ENCODE assay signal across 11 cellular contexts in the genomic region with DNA sequence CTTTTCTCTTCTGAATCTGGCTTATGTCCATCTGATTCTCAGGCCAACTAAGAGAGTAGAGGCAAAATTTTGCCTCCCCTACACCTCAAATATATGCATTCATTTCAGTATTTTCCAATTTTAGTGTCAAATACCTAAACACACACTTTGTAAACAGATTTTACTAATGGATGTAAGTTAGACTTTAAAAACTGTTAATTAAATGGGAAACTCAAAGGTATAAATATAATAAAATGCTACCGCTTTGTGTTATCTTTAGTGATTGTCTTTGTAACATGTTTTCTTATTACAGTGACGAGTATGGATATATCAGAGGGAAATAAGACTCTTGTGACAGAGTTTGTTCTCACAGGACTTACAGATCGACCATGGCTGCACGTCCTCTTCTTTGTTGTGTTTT. TPM values are rescaled to one million over a fixed set of nuclear protein-coding genes. Genes with fewer than 3 reads are reported as not detected.
"Had no signal": no experiment of that assay in that cellular context is flagged by ENCODE, and none has a peak within 500 bp of the region (broad histone marks: within the 10 kb centered on the region; RNA-seq: fewer than 3 reads in every experiment).

A gene with protein sequence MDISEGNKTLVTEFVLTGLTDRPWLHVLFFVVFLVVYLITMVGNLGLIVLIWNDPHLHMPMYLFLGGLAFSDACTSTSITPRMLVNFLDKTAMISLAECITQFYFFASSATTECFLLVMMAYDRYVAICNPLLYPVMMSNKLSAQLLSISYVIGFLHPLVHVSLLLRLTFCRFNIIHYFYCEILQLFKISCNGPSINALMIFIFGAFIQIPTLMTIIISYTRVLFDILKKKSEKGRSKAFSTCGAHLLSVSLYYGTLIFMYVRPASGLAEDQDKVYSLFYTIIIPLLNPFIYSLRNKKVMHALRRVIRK (plus strand): TSS at position 301 of the 400 bp plus-strand sequence. CDS start 0 bp downstream, at position 301.

- H3K4me2 ChIP-seq: GM23338 had no signal

- H2AFZ ChIP-seq: GM23248, GM23338 had no signal

- H3K27ac ChIP-seq: GM23248 had no signal

- DNase-seq: GM23248, GOT3, H7, H9, HCEC 1CT, HFFc6 had no signal

- H3K4me1 ChIP-seq: HAP-1 had no signal

- H3K4me3 ChIP-seq: GM23248, GM23338, HAP-1 had no signal

- H3K9ac ChIP-seq: GM23248 had no signal

- H3K36me3 ChIP-seq: HAP-1 had no signal

- ATAC-seq: GM23338, HCT116 had no signal

- H3K9me3 ChIP-seq: HAP-1 had no signal

RNA-seq across cellular contexts. Expression of the gene that starts here (rescaled TPM):
- total RNA-seq: GM23248, GM23338, H1, H4, H7, H9, HFFc6 had no signal
- polyA plus RNA-seq: GM23248, GM23338, H1 had no signal
